Comparison of ENCODE assay signal across 8 cellular contexts in the genomic region with DNA sequence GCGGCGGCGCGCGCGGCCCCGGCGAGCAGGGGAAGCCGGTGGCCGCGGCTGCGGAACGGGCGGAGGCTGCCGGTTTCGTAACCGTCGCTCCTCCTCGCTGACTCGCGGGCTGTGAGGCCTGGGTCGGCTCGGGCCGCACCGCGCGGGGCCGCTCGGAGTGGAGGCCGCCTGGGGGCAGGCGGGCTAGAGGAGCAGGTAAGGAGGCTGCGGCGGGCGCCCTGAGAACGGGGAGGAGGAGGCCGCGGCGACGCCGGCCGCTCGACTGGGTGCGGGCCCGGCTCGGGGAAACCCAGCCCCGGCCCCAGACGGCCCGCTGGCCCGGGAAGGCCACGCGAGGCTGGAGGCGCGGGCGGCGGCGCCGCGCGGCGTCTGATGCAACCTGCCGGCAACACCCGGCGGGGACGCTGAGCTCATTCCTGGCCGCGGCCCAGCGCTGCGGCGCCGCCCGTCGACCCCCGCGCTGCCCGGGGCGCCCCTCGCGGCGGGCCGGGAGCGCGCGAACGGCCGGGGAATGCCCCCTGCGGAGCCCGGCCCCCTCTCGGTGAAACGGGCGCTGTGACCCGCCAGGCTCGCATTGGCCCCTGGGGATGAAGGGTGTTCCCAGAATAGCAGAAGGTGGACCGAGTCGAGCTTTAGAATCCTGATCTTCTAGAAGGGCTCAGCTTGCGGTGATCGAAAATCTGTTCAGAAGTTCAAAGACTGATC. TPM values are rescaled to one million over a fixed set of nuclear protein-coding genes. Genes with fewer than 3 reads are reported as not detected.
A peak's percentile ranks its signal among the peaks of the same experiment; 100 is the strongest.
DNase-seq lines count a peak whose midpoint lies in the region; ATAC-seq and TF ChIP-seq lines count a peak whose summit lies in the region.

A gene (plus strand): TSS at position 9 of the 705 bp plus-strand sequence. CDS start 5,531 bp downstream, outside the sequence.

- no peaks in the 10 kb centered on the region for H3K36me3 ChIP-seq in mesenchymal stem cell (ENCODE audit: control insufficient read depth in 1 of 2, insufficient read depth in 2 of 2, low read depth in 1 of 2, low read length in 2 of 2)

- H3K27ac ChIP-seq in 22Rv1 (peak within 1 kb of the TSS; percentile 97), mesenchymal stem cell (ENCODE audit: low read length, poor library complexity, severe bottlenecking) (peak within 1 kb of the TSS; percentile 54)

- H2AK5ac ChIP-seq in mesenchymal stem cell (ENCODE audit: low read length, severe bottlenecking), result no peak within 1 kb of the TSS

- DNase-seq in MV-4-11 (lab: John Stamatoyannopoulos, UW) (peak; percentile 47), mesenchymal stem cell (peak; percentile 70)
- peak; percentile 54 for DNase-seq in effector CD8-positive, alpha-beta T cell (lab: John Stamatoyannopoulos, UW)
- no peak for DNase-seq in stimulated activated effector memory CD8-positive, alpha-beta T cell treated with anti-CD3 and anti-CD28 coated beads, Interleukin-12 subunit alpha, Interleukin-12 subunit beta, amount 100 ng/mL, for 72 hours (ENCODE audit: low spot score in 2 of 2)

- peak within 1 kb of the TSS; percentile 95 for H3K9ac ChIP-seq in mesenchymal stem cell (ENCODE audit: low read length)

- no peaks in the 10 kb centered on the region for H3K9me3 ChIP-seq in mesenchymal stem cell (ENCODE audit: control insufficient read depth, low read length)

- H2BK15ac ChIP-seq in mesenchymal stem cell (ENCODE audit: low read depth, poor library complexity, severe bottlenecking), result peak within 1 kb of the TSS; percentile 100

- WGBS in mesenchymal stem cell, result 1% methylated on average over 50 of the region's 96 CpGs

- peaks cover 28% of the 10 kb centered on the region for H3K36me3 Mint-ChIP-seq in stimulated activated effector memory CD8-positive, alpha-beta T cell treated with anti-CD3 and anti-CD28 coated beads, Interleukin-12 subunit alpha, Interleukin-12 subunit beta, amount 100 ng/mL, for 72 hours

- H2BK12ac ChIP-seq in mesenchymal stem cell (ENCODE audit: low read length in 2 of 2), result peak within 1 kb of the TSS in 1 of 2 experiments; percentile 61

- H3K18ac ChIP-seq in mesenchymal stem cell (ENCODE audit: low read depth in 1 of 2, low read length in 2 of 2), result peak within 1 kb of the TSS; percentile 99 to 100

- H3K4me1 ChIP-seq in mesenchymal stem cell (ENCODE audit: control insufficient read depth, insufficient read depth, low read depth, low read length), result peaks cover 9% of the 10 kb centered on the region

- peaks cover 41% of the 10 kb centered on the region for H3K4me1 Mint-ChIP-seq in stimulated activated effector memory CD8-positive, alpha-beta T cell treated with anti-CD3 and anti-CD28 coated beads, Interleukin-12 subunit alpha, Interleukin-12 subunit beta, amount 100 ng/mL, for 72 hours

- ATAC-seq in HG02588 (IDR thresholded peaks at IDR 0.05; ENCODE audit: unreplicated experiment), result peak; percentile 40
- peak; percentile 37 to 47 for ATAC-seq in activated CD4-positive, CD25-positive, alpha-beta regulatory T cell treated with anti-CD3 and anti-CD28 coated beads, Interleukin-2, amount 50 U/mL, for 24 hours
- peak; percentile 71 for ATAC-seq in stimulated activated effector memory CD8-positive, alpha-beta T cell treated with anti-CD3 and anti-CD28 coated beads, Interleukin-12 subunit alpha, Interleukin-12 subunit beta, amount 100 ng/mL, for 72 hours

- peak within 1 kb of the TSS; percentile 89 for H3K27ac Mint-ChIP-seq in stimulated activated effector memory CD8-positive, alpha-beta T cell treated with anti-CD3 and anti-CD28 coated beads, Interleukin-12 subunit alpha, Interleukin-12 subunit beta, amount 100 ng/mL, for 72 hours

- H2BK5ac ChIP-seq in mesenchymal stem cell (ENCODE audit: low read depth, low read length, poor library complexity, severe bottlenecking), result peak within 1 kb of the TSS; percentile 96

- TF ChIP-seq CTCF in 22Rv1 (IDR thresholded peaks at IDR 0.05) (peak; percentile 42), GM12873 (IDR thresholded peaks at IDR 0.05; ENCODE audit: insufficient read depth, low read depth, low read length, missing control alignments) (peak; percentile 28)

- peak within 1 kb of the TSS; percentile 87 for H3K4me2 ChIP-seq in mesenchymal stem cell (ENCODE audit: low read length, poor library complexity, severe bottlenecking)

- no peaks in the 10 kb centered on the region for H3K9me3 Mint-ChIP-seq in stimulated activated effector memory CD8-positive, alpha-beta T cell treated with anti-CD3 and anti-CD28 coated beads, Interleukin-12 subunit alpha, Interleukin-12 subunit beta, amount 100 ng/mL, for 72 hours

- peak within 1 kb of the TSS; percentile 78 for H2AFZ ChIP-seq in mesenchymal stem cell (ENCODE audit: low read depth, low read length)

- H3K79me1 ChIP-seq in mesenchymal stem cell (replicated peaks; ENCODE audit: low read length, poor library complexity, severe bottlenecking), result peaks cover 3% of the 10 kb centered on the region

- H3K4me3 Mint-ChIP-seq in stimulated activated effector memory CD8-positive, alpha-beta T cell treated with anti-CD3 and anti-CD28 coated beads, Interleukin-12 subunit alpha, Interleukin-12 subunit beta, amount 100 ng/mL, for 72 hours, result peak within 1 kb of the TSS; percentile 88

- H2BK120ac ChIP-seq in mesenchymal stem cell (ENCODE audit: low read depth, low read length), result peak within 1 kb of the TSS; percentile 95

- peak within 1 kb of the TSS; percentile 84 to 100 for H3K23ac ChIP-seq in mesenchymal stem cell (ENCODE audit: low read length in 2 of 2)

- H3K4me3 ChIP-seq in mesenchymal stem cell (ENCODE audit: insufficient read depth in 1 of 2, low read depth in 1 of 2, low read length in 2 of 2), result peak within 1 kb of the TSS; percentile 84 to 99

- peak within 1 kb of the TSS; percentile 98 for H4K8ac ChIP-seq in mesenchymal stem cell (ENCODE audit: low read length)

- peak within 1 kb of the TSS; percentile 99 for H4K91ac ChIP-seq in mesenchymal stem cell (ENCODE audit: low read length)

- H3K4ac ChIP-seq in mesenchymal stem cell (ENCODE audit: low read depth in 1 of 2, low read length in 2 of 2), result peak within 1 kb of the TSS; percentile 95 to 100

- no peaks in the 10 kb centered on the region for H3K27me3 ChIP-seq in mesenchymal stem cell (ENCODE audit: control insufficient read depth in 1 of 2, insufficient read depth in 1 of 2, low read length in 2 of 2)

- H3K14ac ChIP-seq in mesenchymal stem cell (ENCODE audit: low read length in 2 of 2), result peak within 1 kb of the TSS; percentile 94 to 100

RNA-seq across cellular contexts. Expression of the gene that starts here (rescaled TPM):
- polyA plus RNA-seq in mesenchymal stem cell (2013, experiment 1 of 2), result 12.3 TPM
- polyA plus RNA-seq in mesenchymal stem cell (2013, experiment 2 of 2), result 12.5 TPM

Comparison
In these comparisons a context has a peak if more than half of its experiments do, and no peak if none do; other contexts are left out.
1. DNase-seq: peak in MV-4-11 (single experiment), effector CD8-positive, alpha-beta T cell (single experiment) and mesenchymal stem cell (single experiment); none in stimulated activated effector memory CD8-positive, alpha-beta T cell treated with anti-CD3 and anti-CD28 coated beads, Interleukin-12 subunit alpha, Interleukin-12 subunit beta, amount 100 ng/mL, for 72 hours (0 of 2).
2. Peak in every context shown above with its lines, with median percentiles within 50 percentile points of each other: ATAC-seq.